In the genomic region with DNA sequence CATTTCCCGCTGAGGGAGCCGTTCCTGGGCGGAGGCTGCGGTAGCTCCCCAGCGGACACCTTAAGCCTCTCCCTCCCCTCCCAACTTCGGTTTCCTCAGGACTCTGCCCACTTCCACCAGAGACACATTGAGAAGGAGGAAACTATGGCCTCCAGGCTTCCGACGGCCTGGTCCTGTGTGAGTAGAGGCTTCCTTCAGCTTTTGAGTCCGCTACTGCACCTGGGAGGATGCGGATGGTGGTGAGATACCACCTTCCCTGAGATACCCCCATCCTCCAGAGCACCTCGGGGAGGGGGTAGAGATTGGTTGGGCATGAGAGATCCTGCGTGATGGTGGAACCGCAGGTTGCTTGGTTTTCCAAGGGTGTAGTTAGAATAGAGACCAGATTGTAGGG, we compare ENCODE assay signal across 8 cellular contexts. TPM values are rescaled to one million over a fixed set of nuclear protein-coding genes. Genes with fewer than 3 reads are reported as not detected.
A peak's percentile ranks its signal among the peaks of the same experiment; 100 is the strongest.
DNase-seq lines count a peak whose midpoint lies in the region; ATAC-seq and TF ChIP-seq lines count a peak whose summit lies in the region.

No MANE protein-coding gene starts in this region.

- H3K4me3 Mint-ChIP-seq in activated naive CD4-positive, alpha-beta T cell treated with anti-CD3 and anti-CD28 coated beads, Interleukin-2, amount 10 ng/mL, durations not matched to agents 7 days and 5 days, result peak overlapping the region; percentile 90
- H3K4me3 Mint-ChIP-seq in activated naive CD8-positive, alpha-beta T cell treated with anti-CD3 and anti-CD28 coated beads, Interleukin-2, amount 10 ng/mL, durations not matched to agents 7 days and 5 days, result peak overlapping the region; percentile 92

- CTCF ChIA-PET in activated naive CD4-positive, alpha-beta T cell treated with anti-CD3 and anti-CD28 coated beads, Interleukin-2, amount 10 ng/mL, durations not matched to agents 7 days and 5 days (lab: Charles Lee), result interaction anchor here (1.3 kb wide), 1 partner anchor 336 kb away, joined by 4 read pairs; a partner anchor contains a TSS

- no peak for TF ChIP-seq EP300 in transverse colon (IDR thresholded peaks at IDR 0.05; ENCODE audit: low read depth)

- H3K4me3 ChIP-seq in left lung, result peak overlapping the region; percentile 71 to 92
- peak overlapping the region; percentile 73 to 88 (median 80) for H3K4me3 ChIP-seq in transverse colon

- peak overlapping the region; percentile 100 for H3K27ac Mint-ChIP-seq in activated naive CD4-positive, alpha-beta T cell treated with anti-CD3 and anti-CD28 coated beads, Interleukin-2, amount 10 ng/mL, durations not matched to agents 7 days and 5 days
- H3K27ac Mint-ChIP-seq in activated naive CD8-positive, alpha-beta T cell treated with anti-CD3 and anti-CD28 coated beads, Interleukin-2, amount 10 ng/mL, durations not matched to agents 7 days and 5 days, result peak overlapping the region; percentile 100

- peaks cover 7 to 92% of the 10 kb centered on the region in 2 donors for H3K9me3 ChIP-seq in left lung
- H3K9me3 ChIP-seq in transverse colon, result peaks cover 82 to 85% of the 10 kb centered on the region in 2 donors

- in situ Hi-C loops in transverse colon (cut with MboI; ENCODE audit: low pct_ligation_motif_present in 1 of 4, low pct_unique_long_range_greater_than_20kb in 1 of 4, low sequenced_read_pairs in 3 of 4), result no loop called here

- intact Hi-C loops in left lung (cut with DNase I), result no loop called here
- intact Hi-C loops in transverse colon (cut with DNase I; ENCODE audit: low total_unique reads), result no loop called here

- WGBS in transverse colon (ENCODE audit: low coverage in 1 of 2), 2 donors, result 33 to 80% methylated on average over 1 to 13 of the region's 13 CpGs

- no peak for ATAC-seq in activated naive CD8-positive, alpha-beta T cell treated with anti-CD3 and anti-CD28 coated beads, Interleukin-2, amount 10 ng/mL, durations not matched to agents 7 days and 5 days (ENCODE audit: low read depth)
- ATAC-seq in left lung (no peak), GM21576 (IDR thresholded peaks at IDR 0.05; ENCODE audit: unreplicated experiment) (no peak)

- no peak for TF ChIP-seq CTCF in left lung (IDR thresholded peaks at IDR 0.05)
- TF ChIP-seq CTCF in transverse colon (IDR thresholded peaks at IDR 0.05), result no peak

- H3K27ac ChIP-seq in left lung, result peak overlapping the region; percentile 98 to 99
- H3K27ac ChIP-seq in transverse colon, result peak overlapping the region; percentile 93 to 98 (median 97)

- peaks cover 0 to 11% of the 10 kb centered on the region in 2 donors for H3K4me1 ChIP-seq in left lung
- peaks cover 0 to 14% (median 3%) of the 10 kb centered on the region in 4 donors for H3K4me1 ChIP-seq in transverse colon

- no peaks in the 10 kb centered on the region for H3K27me3 ChIP-seq in left lung
- no peaks in the 10 kb centered on the region for H3K27me3 ChIP-seq in transverse colon

- H3K36me3 Mint-ChIP-seq in activated naive CD4-positive, alpha-beta T cell treated with anti-CD3 and anti-CD28 coated beads, Interleukin-2, amount 10 ng/mL, durations not matched to agents 7 days and 5 days, result peaks cover 62% of the 10 kb centered on the region
- peaks cover 58% of the 10 kb centered on the region for H3K36me3 Mint-ChIP-seq in activated naive CD8-positive, alpha-beta T cell treated with anti-CD3 and anti-CD28 coated beads, Interleukin-2, amount 10 ng/mL, durations not matched to agents 7 days and 5 days

- no peak for DNase-seq in activated naive CD4-positive, alpha-beta T cell treated with anti-CD3 and anti-CD28 coated beads, Interleukin-2, amount 10 ng/mL, durations not matched to agents 7 days and 5 days
- no peak for DNase-seq in activated naive CD4-positive, alpha-beta T cell treated with Interleukin-2 at 50 U/mL for 16 hours
- no peak for DNase-seq in activated naive CD8-positive, alpha-beta T cell treated with anti-CD3 and anti-CD28 coated beads, Interleukin-2, amount 10 ng/mL, durations not matched to agents 7 days and 5 days
- DNase-seq in left lung (no peak), transverse colon (no peak), Ammon's horn (ENCODE audit: low spot score) (no peak), hepatic stellate cell (ENCODE audit: low spot score) (no peak)

- peaks cover 40% of the 10 kb centered on the region for H3K9me3 Mint-ChIP-seq in activated naive CD4-positive, alpha-beta T cell treated with anti-CD3 and anti-CD28 coated beads, Interleukin-2, amount 10 ng/mL, durations not matched to agents 7 days and 5 days
- H3K9me3 Mint-ChIP-seq in activated naive CD8-positive, alpha-beta T cell treated with anti-CD3 and anti-CD28 coated beads, Interleukin-2, amount 10 ng/mL, durations not matched to agents 7 days and 5 days, result peaks cover 22% of the 10 kb centered on the region

- POLR2A ChIA-PET in activated naive CD8-positive, alpha-beta T cell treated with anti-CD3 and anti-CD28 coated beads, Interleukin-2, amount 10 ng/mL, durations not matched to agents 7 days and 5 days (lab: Charles Lee), result interaction anchor here (0.6 to 2.3 kb wide), 19 partner anchors 9 to 946 kb away, joined by 3 to 14 read pairs (median 4); a partner anchor contains a TSS

- peaks cover 24% of the 10 kb centered on the region for H3K4me1 Mint-ChIP-seq in activated naive CD4-positive, alpha-beta T cell treated with anti-CD3 and anti-CD28 coated beads, Interleukin-2, amount 10 ng/mL, durations not matched to agents 7 days and 5 days
- H3K4me1 Mint-ChIP-seq in activated naive CD8-positive, alpha-beta T cell treated with anti-CD3 and anti-CD28 coated beads, Interleukin-2, amount 10 ng/mL, durations not matched to agents 7 days and 5 days, result peaks cover 14% of the 10 kb centered on the region

- no peaks in the 10 kb centered on the region for H3K27me3 Mint-ChIP-seq in activated naive CD4-positive, alpha-beta T cell treated with anti-CD3 and anti-CD28 coated beads, Interleukin-2, amount 10 ng/mL, durations not matched to agents 7 days and 5 days
- no peaks in the 10 kb centered on the region for H3K27me3 Mint-ChIP-seq in activated naive CD8-positive, alpha-beta T cell treated with anti-CD3 and anti-CD28 coated beads, Interleukin-2, amount 10 ng/mL, durations not matched to agents 7 days and 5 days

- no peak for TF ChIP-seq POLR2A in transverse colon (IDR thresholded peaks at IDR 0.05)

- H3K36me3 ChIP-seq in left lung (peaks cover 0 to 75% of the 10 kb centered on the region in 2 donors), transverse colon (peaks cover 3 to 74% (median 24%) of the 10 kb centered on the region in 4 donors)

RNA-seq across cellular contexts. Expression of a gene that starts 1.0 kb away (rescaled TPM):
- 10 to 100 TPM; 54.6 to 56.9 TPM for total RNA-seq in activated naive CD8-positive, alpha-beta T cell treated with anti-CD3 and anti-CD28 coated beads, Interleukin-2, amount 10 ng/mL, durations not matched to agents 7 days and 5 days
- 10 to 100 TPM; 19.9 to 25.9 TPM for total RNA-seq in left lung
- total RNA-seq in transverse colon, result 10 to 100 TPM; 12.5 to 30.8 (median 19.0) TPM

RNA-seq across cellular contexts. Expression of a gene that starts 33.2 kb away (rescaled TPM):
- 10 to 100 TPM; 10.1 to 10.3 TPM for total RNA-seq in activated naive CD8-positive, alpha-beta T cell treated with anti-CD3 and anti-CD28 coated beads, Interleukin-2, amount 10 ng/mL, durations not matched to agents 7 days and 5 days
- 10 to 100 TPM in 1 of 2 donors, 1 to 10 TPM in 1; 7.9 to 11.7 TPM for total RNA-seq in left lung
- 1 to 10 TPM in 3 of 4 donors, under 1 TPM in 1; 0.60 to 5.5 (median 4.0) TPM for total RNA-seq in transverse colon

RNA-seq across cellular contexts. Expression of a gene that starts 44.9 kb away (rescaled TPM):
- 10 to 100 TPM; 54.0 to 62.7 TPM for total RNA-seq in activated naive CD8-positive, alpha-beta T cell treated with anti-CD3 and anti-CD28 coated beads, Interleukin-2, amount 10 ng/mL, durations not matched to agents 7 days and 5 days
- total RNA-seq in left lung, result 10 to 100 TPM; 23.8 to 25.4 TPM
- total RNA-seq in transverse colon, result 10 to 100 TPM in 3 of 4 donors, 1 to 10 TPM in 1; 8.6 to 62.3 (median 25.1) TPM
